ENCODE assay signal across 8 cellular contexts in the genomic region with DNA sequence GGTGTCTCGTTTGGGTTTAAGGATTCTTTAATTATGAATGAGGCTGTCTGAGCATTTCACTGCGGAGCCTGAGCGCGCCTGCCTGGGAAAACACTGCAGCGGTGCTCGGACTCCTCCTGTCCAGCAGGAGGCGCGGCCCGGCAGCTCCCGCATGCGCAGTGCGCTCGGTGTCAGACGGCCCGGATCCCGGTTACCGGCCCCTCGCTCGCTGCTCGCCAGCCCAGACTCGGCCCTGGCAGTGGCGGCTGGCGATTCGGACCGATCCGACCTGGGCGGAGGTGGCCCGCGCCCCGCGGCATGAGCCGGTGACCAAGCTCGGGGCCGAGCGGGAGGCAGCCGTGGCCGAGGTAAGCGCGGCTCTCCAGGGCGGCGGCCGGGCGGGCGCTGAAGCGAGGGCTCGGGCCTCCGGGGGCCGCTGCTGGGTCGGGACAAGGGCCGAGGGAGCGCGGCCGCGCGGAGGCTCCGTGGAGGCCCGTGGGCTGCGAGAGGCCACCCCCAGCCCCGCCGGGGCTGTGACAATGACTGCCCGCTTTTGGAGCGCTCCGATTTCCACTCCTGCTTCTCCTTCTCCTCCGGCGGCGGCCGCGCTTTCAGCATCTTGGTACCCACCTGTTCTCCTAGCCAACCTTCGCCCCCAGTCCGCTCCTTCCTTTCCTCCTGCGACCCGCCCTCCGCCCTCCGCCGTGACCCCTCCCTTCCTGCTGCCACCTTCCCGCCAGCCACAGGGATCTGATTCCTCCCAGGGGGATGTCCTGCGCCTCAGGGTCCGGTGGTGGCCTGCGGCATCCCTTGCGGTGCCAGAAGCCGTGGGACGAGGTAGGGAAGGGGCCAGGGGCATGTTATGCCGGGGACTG. TPM values are rescaled to one million over a fixed set of nuclear protein-coding genes. Genes with fewer than 3 reads are reported as not detected.
DNase-seq lines count a peak whose midpoint lies in the region; ATAC-seq, FAIRE-seq and TF ChIP-seq lines count a peak whose summit lies in the region.

A gene (plus strand): TSS at position 173 of the 854 bp plus-strand sequence. CDS start 12,035 bp downstream, outside the sequence.

- H3K36me3 Mint-ChIP-seq in T-cell (peaks cover 13% of the 10 kb centered on the region), progenitor cell of endocrine pancreas (ENCODE audit: insufficient read depth) (peaks cover 1% of the 10 kb centered on the region)

- H3K27ac ChIP-seq in adipose tissue (ENCODE audit: low read depth, low read length) (no peak within 1 kb of the TSS), heart right ventricle (peak within 1 kb of the TSS; percentile 55 to 91 (median 84)), upper lobe of right lung (peak within 1 kb of the TSS; percentile 70)

- intact Hi-C loops in heart right ventricle (cut with DNase I): loop anchor here in 5 of 10 donors (2.0 to 5.0 kb wide), 2 partner anchors 443 to 447 kb away; no protein-coding TSS in a partner anchor
- intact Hi-C loops in upper lobe of right lung (cut with DNase I): no loop called here

- 0% methylated on average over 63 to 83 of the region's 83 CpGs for WGBS in adipose tissue, 3 donors
- 0 to 1% methylated on average over 73 to 83 of the region's 83 CpGs for WGBS in heart right ventricle, 2 donors

- ATAC-seq in HG02763 (IDR thresholded peaks at IDR 0.05; ENCODE audit: unreplicated experiment): peak; percentile 95
- ATAC-seq in T-cell (replicated peaks in 1 of 4): peak; percentile 95 to 97 (median 95)
- ATAC-seq in heart right ventricle: peak; percentile 96 to 99 (median 98)
- peak; percentile 99 for ATAC-seq in upper lobe of right lung

- POLR2A ChIA-PET in T-cell (lab: Charles Lee): no interaction called here

- CTCF ChIA-PET in T-cell (lab: Charles Lee): interaction anchor here (1.0 to 3.7 kb wide), 6 partner anchors 9 to 784 kb away, joined by 3 to 40 read pairs (median 7); a partner anchor contains a TSS

- no peaks in the 10 kb centered on the region for H3K9me3 Mint-ChIP-seq in T-cell
- no peaks in the 10 kb centered on the region for H3K9me3 Mint-ChIP-seq in progenitor cell of endocrine pancreas (ENCODE audit: low read depth)

- H3K4me1 ChIP-seq in heart right ventricle (peaks cover 0 to 39% (median 23%) of the 10 kb centered on the region in 9 donors), upper lobe of right lung (peaks cover 13% of the 10 kb centered on the region)

- TF ChIP-seq CTCF in heart right ventricle (IDR thresholded peaks at IDR 0.05): peak; percentile 72 to 98 (median 92)
- peak; percentile 86 for TF ChIP-seq CTCF in progenitor cell of endocrine pancreas (IDR thresholded peaks at IDR 0.05; ENCODE audit: unreplicated experiment)
- peak; percentile 89 for TF ChIP-seq CTCF in upper lobe of right lung (IDR thresholded peaks at IDR 0.05)

- H3K27me3 ChIP-seq in heart right ventricle: no peaks in the 10 kb centered on the region
- no peaks in the 10 kb centered on the region for H3K27me3 ChIP-seq in upper lobe of right lung

- no peaks in the 10 kb centered on the region for H3K27me3 Mint-ChIP-seq in T-cell
- H3K27me3 Mint-ChIP-seq in progenitor cell of endocrine pancreas: no peaks in the 10 kb centered on the region

- H3K27ac Mint-ChIP-seq in T-cell (peak within 1 kb of the TSS; percentile 36 to 40), progenitor cell of endocrine pancreas (peak within 1 kb of the TSS; percentile 45)

- no peak for TF ChIP-seq POLR2A in GM12892 (IDR thresholded peaks at IDR 0.05; ENCODE audit: low read depth, low read length)

- peak; percentile 91 for FAIRE-seq in GM12892 (lab: Jason Lieb, UNC)

- peaks cover 33 to 43% (median 35%) of the 10 kb centered on the region in 3 donors for H3K4me1 Mint-ChIP-seq in T-cell
- H3K4me1 Mint-ChIP-seq in progenitor cell of endocrine pancreas (ENCODE audit: low read depth): peaks cover 6% of the 10 kb centered on the region

- H3K4me3 Mint-ChIP-seq in T-cell (peak within 1 kb of the TSS; percentile 81 to 83 (median 81)), progenitor cell of endocrine pancreas (ENCODE audit: low read depth) (peak within 1 kb of the TSS; percentile 82)

- DNase-seq in GM12892 (ENCODE audit: insufficient read length): peak; percentile 89
- DNase-seq in NCI-H1417 (lab: John Stamatoyannopoulos, UW): peak; percentile 84 to 88 (median 87)
- DNase-seq in T-cell: peak; percentile 51 to 86 (median 78)
- DNase-seq in heart right ventricle: peak; percentile 86 to 93
- DNase-seq in progenitor cell of endocrine pancreas (ENCODE audit: low spot score, unreplicated experiment): peak; percentile 81
- DNase-seq in upper lobe of right lung: peak; percentile 95

- H3K9me3 ChIP-seq in heart right ventricle (no peaks in the 10 kb centered on the region), upper lobe of right lung (no peaks in the 10 kb centered on the region)

- H3K36me3 ChIP-seq in heart right ventricle (peaks cover 0 to 7% (median 0%) of the 10 kb centered on the region in 9 donors), upper lobe of right lung (no peaks in the 10 kb centered on the region)

- H3K4me3 ChIP-seq in heart right ventricle (peak within 1 kb of the TSS; percentile 70 to 90 (median 86)), upper lobe of right lung (peak within 1 kb of the TSS; percentile 77)

RNA-seq across cellular contexts. Expression of the gene that starts here (rescaled TPM):
- 8.9 TPM for polyA plus RNA-seq in GM12892 (2012; ENCODE audit: missing spikeins)
- total RNA-seq in T-cell: 10 to 100 TPM; 24.8 to 30.5 (median 26.6) TPM
- polyA plus RNA-seq in adipose tissue: 10 to 100 TPM; 18.6 to 33.6 (median 20.7) TPM
- 10 to 100 TPM; 24.4 to 35.1 (median 29.1) TPM for total RNA-seq in heart right ventricle
- 10 to 100 TPM; 18.7 to 26.2 TPM for polyA plus RNA-seq in heart right ventricle
- 73.9 and 76.3 TPM in 2 replicates for total RNA-seq in progenitor cell of endocrine pancreas
- 61.2 TPM for total RNA-seq in upper lobe of right lung
